Comparison of ENCODE assay signal across 19 cellular contexts in the genomic region with DNA sequence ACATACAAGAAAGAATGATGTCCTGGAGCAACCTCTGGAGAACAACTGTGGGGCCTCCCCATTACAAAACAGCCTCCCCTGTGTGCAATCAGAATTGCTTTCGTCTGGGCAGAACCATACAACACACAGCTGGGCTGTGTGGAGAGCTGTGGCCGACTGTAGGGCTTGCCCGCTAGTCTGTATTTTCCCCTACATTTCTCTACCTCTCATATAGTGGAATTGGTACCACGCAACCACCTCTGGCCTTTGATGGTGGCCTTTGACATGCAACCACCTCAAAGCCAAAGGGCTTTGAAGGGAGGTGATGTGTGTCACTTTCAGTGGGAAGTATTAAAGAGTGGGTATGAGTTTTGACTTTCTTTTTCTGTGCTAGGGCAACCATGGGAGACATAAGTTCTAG. TPM values are rescaled to one million over a fixed set of nuclear protein-coding genes. Genes with fewer than 3 reads are reported as not detected.
A peak's percentile ranks its signal among the peaks of the same experiment; 100 is the strongest.
DNase-seq lines count a peak whose midpoint lies in the region; ATAC-seq, FAIRE-seq and TF ChIP-seq lines count a peak whose summit lies in the region.
"Had no signal": no experiment of that assay in that cellular context is flagged by ENCODE, and none has a peak within 500 bp of the region (broad histone marks: within the 10 kb centered on the region; RNA-seq: fewer than 3 reads in every experiment).

No MANE protein-coding gene starts in this region.

- H3K4me1 Mint-ChIP-seq in activated CD8-positive, alpha-beta T cell treated with anti-CD3 and anti-CD28 coated beads for 36 hours (ENCODE audit: low read depth) = peaks cover 20% of the 10 kb centered on the region
- H3K4me1 Mint-ChIP-seq in activated CD8-positive, alpha-beta T cell treated with anti-CD3 and anti-CD28 coated beads, Interleukin-2, amount 10 ng/mL, durations not matched to agents 7 days and 5 days (ENCODE audit: low read depth) = peaks cover 16% of the 10 kb centered on the region
- peaks cover 7% of the 10 kb centered on the region for H3K4me1 Mint-ChIP-seq in activated T-helper 17 cell treated with anti-CD3 and anti-CD28 coated beads, Interleukin-2, amount 50 U/mL, for 72 hours

- no peak overlapping the region for H4K8ac ChIP-seq in trophoblast cell (ENCODE audit: low read depth, low read length)

- H2BK120ac ChIP-seq in trophoblast cell (ENCODE audit: insufficient read depth, low read length, poor library complexity) = no peak overlapping the region

- no peak overlapping the region for H3K23ac ChIP-seq in trophoblast cell (ENCODE audit: low read length)

- H3K14ac ChIP-seq in trophoblast cell (ENCODE audit: low read length) = no peak overlapping the region

- H3K4ac ChIP-seq in trophoblast cell (ENCODE audit: low read depth, low read length) = no peak overlapping the region

- WGBS in trophoblast cell (ENCODE audit: extremely low coverage, insufficient coverage, insufficient read length) = no CpG with 5 or more reads among the region's 4 CpGs
- 95 to 97% methylated on average over 4 of the region's 4 CpGs for WGBS in pancreas, 2 donors

- no peaks in the 10 kb centered on the region for H3K9me3 ChIP-seq in trophoblast cell (ENCODE audit: insufficient read depth, low read depth, low read length)
- no peaks in the 10 kb centered on the region for H3K9me3 ChIP-seq in pancreas

- H3K4me3 Mint-ChIP-seq in activated CD8-positive, alpha-beta T cell treated with anti-CD3 and anti-CD28 coated beads for 36 hours = no peak overlapping the region
- H3K4me3 Mint-ChIP-seq in activated CD8-positive, alpha-beta T cell treated with anti-CD3 and anti-CD28 coated beads, Interleukin-2, amount 10 ng/mL, durations not matched to agents 7 days and 5 days = no peak overlapping the region
- H3K4me3 Mint-ChIP-seq in activated T-helper 17 cell treated with anti-CD3 and anti-CD28 coated beads, Interleukin-2, amount 50 U/mL, for 72 hours = peak overlapping the region; percentile 2

- H3K9me3 Mint-ChIP-seq in activated CD8-positive, alpha-beta T cell treated with anti-CD3 and anti-CD28 coated beads for 36 hours = no peaks in the 10 kb centered on the region
- no peaks in the 10 kb centered on the region for H3K9me3 Mint-ChIP-seq in activated CD8-positive, alpha-beta T cell treated with anti-CD3 and anti-CD28 coated beads, Interleukin-2, amount 10 ng/mL, durations not matched to agents 7 days and 5 days (ENCODE audit: insufficient read depth)
- no peaks in the 10 kb centered on the region for H3K9me3 Mint-ChIP-seq in activated T-helper 17 cell treated with anti-CD3 and anti-CD28 coated beads, Interleukin-2, amount 50 U/mL, for 72 hours

- H3K36me3 ChIP-seq in trophoblast cell (ENCODE audit: control insufficient read depth in 1 of 2, insufficient read depth in 2 of 2, low read length in 2 of 2) (peaks cover 2 to 3% of the 10 kb centered on the region in 2 experiments), pancreas (no peaks in the 10 kb centered on the region)

- no peak overlapping the region for H3K4me2 ChIP-seq in trophoblast cell (ENCODE audit: low read length)
- H3K4me2 ChIP-seq: A549 had no signal

- no peak overlapping the region for H2AFZ ChIP-seq in trophoblast cell (ENCODE audit: insufficient read depth, low read length, poor library complexity)
- H2AFZ ChIP-seq: GM23248 had no signal

- intact Hi-C loops in activated CD8-positive, alpha-beta T cell treated with anti-CD3 and anti-CD28 coated beads for 36 hours (cut with micrococcal nuclease) = no loop called here
- intact Hi-C loops in pancreas (cut with DNase I) = no loop called here

- no peak overlapping the region for H2AK5ac ChIP-seq in trophoblast cell (ENCODE audit: low read length)

- DNase-seq in activated CD8-positive, alpha-beta T cell treated with anti-CD3 and anti-CD28 coated beads for 36 hours = peak; percentile 72
- no peak for DNase-seq in activated CD8-positive, alpha-beta T cell treated with anti-CD3 and anti-CD28 coated beads, Interleukin-2, amount 10 ng/mL, durations not matched to agents 7 days and 5 days
- peak; percentile 27 for DNase-seq in GM12865 (ENCODE audit: low read depth)
- DNase-seq in trophoblast cell = no peak
- no peak for DNase-seq in HT-29 (ENCODE audit: low spot score)
- no peak for DNase-seq in Kasumi-1 (lab: John Stamatoyannopoulos, UW)
- no peak for DNase-seq in pancreas
- DNase-seq: DMS79, GM23248, IMR-90, NCI-H1417 treated with DMSO at 0.1 percent for 48 hours, NCI-H2029, NCI-H2171 treated with DMSO at 0.1 percent for 48 hours, NCI-H774 had no signal

- no peaks in the 10 kb centered on the region for H3K79me1 ChIP-seq in trophoblast cell (ENCODE audit: low read length)

- ATAC-seq in activated CD8-positive, alpha-beta T cell treated with anti-CD3 and anti-CD28 coated beads for 36 hours = peak; percentile 91
- no peak for ATAC-seq in activated CD8-positive, alpha-beta T cell treated with anti-CD3 and anti-CD28 coated beads, Interleukin-2, amount 10 ng/mL, durations not matched to agents 7 days and 5 days
- peak; percentile 92 for ATAC-seq in activated T-helper 17 cell treated with anti-CD3 and anti-CD28 coated beads, Interleukin-2, amount 50 U/mL, for 72 hours (replicated peaks)
- no peak for ATAC-seq in pancreas
- ATAC-seq: HCT116, Panc1 had no signal

- no peak for TF ChIP-seq CTCF in activated CD8-positive, alpha-beta T cell treated with anti-CD3 and anti-CD28 coated beads for 36 hours (IDR thresholded peaks at IDR 0.05)
- TF ChIP-seq CTCF in GM12865 (IDR thresholded peaks at IDR 0.05; ENCODE audit: insufficient read depth, low read depth, low read length, missing control alignments) = no peak
- TF ChIP-seq CTCF in pancreas (IDR thresholded peaks at IDR 0.05) = no peak

- H3K27ac ChIP-seq in trophoblast cell (ENCODE audit: low read depth, low read length) = no peak overlapping the region
- no peak overlapping the region for H3K27ac ChIP-seq in pancreas
- H3K27ac ChIP-seq: A549, GM23248 had no signal

- H3K79me2 ChIP-seq in trophoblast cell (ENCODE audit: control insufficient read depth, insufficient read depth, low read length, poor library complexity) = no peaks in the 10 kb centered on the region

- no peak overlapping the region for H2BK5ac ChIP-seq in trophoblast cell (ENCODE audit: low read depth, low read length, poor library complexity)

- H3K4me3 ChIP-seq in GM12865 (ENCODE audit: low read depth, low read length) (no peak overlapping the region), trophoblast cell (ENCODE audit: low read depth, low read length) (no peak overlapping the region), pancreas (no peak overlapping the region)
- H3K4me3 ChIP-seq: A549, GM23248 had no signal

- H3K36me3 Mint-ChIP-seq in activated CD8-positive, alpha-beta T cell treated with anti-CD3 and anti-CD28 coated beads for 36 hours (ENCODE audit: low read depth) = peaks cover 10% of the 10 kb centered on the region
- no peaks in the 10 kb centered on the region for H3K36me3 Mint-ChIP-seq in activated CD8-positive, alpha-beta T cell treated with anti-CD3 and anti-CD28 coated beads, Interleukin-2, amount 10 ng/mL, durations not matched to agents 7 days and 5 days (ENCODE audit: low read depth)
- H3K36me3 Mint-ChIP-seq in activated T-helper 17 cell treated with anti-CD3 and anti-CD28 coated beads, Interleukin-2, amount 50 U/mL, for 72 hours (ENCODE audit: low read depth) = peaks cover 16% of the 10 kb centered on the region

- no peak overlapping the region for H3K18ac ChIP-seq in trophoblast cell (ENCODE audit: low read length)

- POLR2A ChIA-PET in activated CD8-positive, alpha-beta T cell treated with anti-CD3 and anti-CD28 coated beads for 36 hours (lab: Charles Lee) = interaction anchor here (1.0 to 1.6 kb wide), 3 partner anchors 18 to 97 kb away, joined by 3 to 6 read pairs (median 3); partner anchors contain the start of gene GPI
- POLR2A ChIA-PET in activated CD8-positive, alpha-beta T cell treated with anti-CD3 and anti-CD28 coated beads, Interleukin-2, amount 10 ng/mL, durations not matched to agents 7 days and 5 days (lab: Charles Lee) = no interaction called here

- no peak for FAIRE-seq in pancreas (lab: Jason Lieb, UNC)
- FAIRE-seq: GM12892 had no signal

- H2BK12ac ChIP-seq in trophoblast cell (ENCODE audit: low read length) = no peak overlapping the region

- H3K4me1 ChIP-seq in trophoblast cell (ENCODE audit: control insufficient read depth in 1 of 2, insufficient read depth in 2 of 2, low read length in 2 of 2) = no peaks in the 10 kb centered on the region
- peaks cover 0 to under 1% (median 0%) of the 10 kb centered on the region in 3 donors for H3K4me1 ChIP-seq in pancreas
- H3K4me1 ChIP-seq: A549 had no signal

- H4K12ac ChIP-seq in trophoblast cell (ENCODE audit: low read depth, low read length) = no peak overlapping the region

- H3K27me3 ChIP-seq in trophoblast cell (ENCODE audit: insufficient read depth, low read length) (no peaks in the 10 kb centered on the region), pancreas (no peaks in the 10 kb centered on the region)

- peak overlapping the region; percentile 40 for H3K9ac ChIP-seq in trophoblast cell (ENCODE audit: low read length)
- H3K9ac ChIP-seq: GM23248 had no signal

- CTCF ChIA-PET in activated CD8-positive, alpha-beta T cell treated with anti-CD3 and anti-CD28 coated beads for 36 hours (lab: Charles Lee) = interaction anchor here (1.3 to 2.8 kb wide), 4 partner anchors 14 to 61 kb away, joined by 3 to 8 read pairs (median 6); no protein-coding TSS in a partner anchor
- CTCF ChIA-PET in activated CD8-positive, alpha-beta T cell treated with anti-CD3 and anti-CD28 coated beads, Interleukin-2, amount 10 ng/mL, durations not matched to agents 7 days and 5 days (lab: Charles Lee) = interaction anchor here (1.5 kb wide), 1 partner anchor 142 kb away, joined by 3 read pairs; no protein-coding TSS in a partner anchor

- peak overlapping the region; percentile 71 for H3K27ac Mint-ChIP-seq in activated CD8-positive, alpha-beta T cell treated with anti-CD3 and anti-CD28 coated beads for 36 hours
- H3K27ac Mint-ChIP-seq in activated CD8-positive, alpha-beta T cell treated with anti-CD3 and anti-CD28 coated beads, Interleukin-2, amount 10 ng/mL, durations not matched to agents 7 days and 5 days = no peak overlapping the region
- peak overlapping the region; percentile 62 for H3K27ac Mint-ChIP-seq in activated T-helper 17 cell treated with anti-CD3 and anti-CD28 coated beads, Interleukin-2, amount 50 U/mL, for 72 hours

- H3K27me3 Mint-ChIP-seq in activated CD8-positive, alpha-beta T cell treated with anti-CD3 and anti-CD28 coated beads for 36 hours = no peaks in the 10 kb centered on the region
- no peaks in the 10 kb centered on the region for H3K27me3 Mint-ChIP-seq in activated CD8-positive, alpha-beta T cell treated with anti-CD3 and anti-CD28 coated beads, Interleukin-2, amount 10 ng/mL, durations not matched to agents 7 days and 5 days (ENCODE audit: low read depth)
- H3K27me3 Mint-ChIP-seq in activated T-helper 17 cell treated with anti-CD3 and anti-CD28 coated beads, Interleukin-2, amount 50 U/mL, for 72 hours = no peaks in the 10 kb centered on the region

- H4K91ac ChIP-seq in trophoblast cell (ENCODE audit: low read depth, low read length) = no peak overlapping the region

RNA-seq across cellular contexts. Expression of gene GARRE1, which starts 34.0 kb away (rescaled TPM):
- 1 to 10 TPM; 7.2 to 8.1 TPM for total RNA-seq in activated CD8-positive, alpha-beta T cell treated with anti-CD3 and anti-CD28 coated beads for 36 hours
- 1 to 10 TPM; 6.3 to 8.3 TPM for total RNA-seq in activated CD8-positive, alpha-beta T cell treated with anti-CD3 and anti-CD28 coated beads, Interleukin-2, amount 10 ng/mL, durations not matched to agents 7 days and 5 days
- 10 to 100 TPM; 13.6 to 22.2 TPM for total RNA-seq in activated T-helper 17 cell treated with anti-CD3 and anti-CD28 coated beads, Interleukin-2, amount 50 U/mL, for 72 hours
- polyA plus RNA-seq in trophoblast cell (2013) = 26.4 and 28.0 TPM in 2 replicates
- total RNA-seq in HT-29 (2014; rRNA removed; shearing (Covaris generic)) = 13.9 and 14.2 TPM in 2 replicates
- 10 to 100 TPM in 5 of 6 donors, 1 to 10 TPM in 1; 7.4 to 18.3 (median 12.0) TPM for total RNA-seq in pancreas
- 1 to 10 TPM; 8.2 to 9.3 TPM for polyA plus RNA-seq in pancreas

Comparison
In these comparisons a context has a peak if more than half of its experiments do, and no peak if none do; other contexts are left out.
1. ATAC-seq: peak in activated CD8-positive, alpha-beta T cell treated with anti-CD3 and anti-CD28 coated beads for 36 hours (single experiment) and activated T-helper 17 cell treated with anti-CD3 and anti-CD28 coated beads, Interleukin-2, amount 50 U/mL, for 72 hours (single experiment); none in activated CD8-positive, alpha-beta T cell treated with anti-CD3 and anti-CD28 coated beads, Interleukin-2, amount 10 ng/mL, durations not matched to agents 7 days and 5 days (single experiment) and pancreas (0 of 4).
2. DNase-seq: peak in activated CD8-positive, alpha-beta T cell treated with anti-CD3 and anti-CD28 coated beads for 36 hours (single experiment) and GM12865 (single experiment); none in activated CD8-positive, alpha-beta T cell treated with anti-CD3 and anti-CD28 coated beads, Interleukin-2, amount 10 ng/mL, durations not matched to agents 7 days and 5 days (single experiment), trophoblast cell (0 of 2), HT-29 (single experiment), Kasumi-1 (0 of 2) and pancreas (0 of 6).